Comparison of ENCODE assay signal across 27 cellular contexts in genomic region chr4:115596265-115597001, GRCh38.
A peak's percentile ranks its signal among the peaks of the same experiment; 100 is the strongest.
DNase-seq lines count a peak whose midpoint lies in the region; ATAC-seq, FAIRE-seq and TF ChIP-seq lines count a peak whose summit lies in the region.
"Had no signal": no experiment of that assay in that cellular context is flagged by ENCODE, and none has a peak within 500 bp of the region (broad histone marks: within the 10 kb centered on the region; RNA-seq: fewer than 3 reads in every experiment).

No MANE protein-coding gene starts in this region.

- ATAC-seq in WTC11: peak; percentile 97
- ATAC-seq in activated CD4-positive, CD25-positive, alpha-beta regulatory T cell treated with anti-CD3 and anti-CD28 coated beads, Interleukin-2, amount 50 U/mL, for 24 hours: no peak

- H3K36me3 Mint-ChIP-seq in WTC11: peaks cover 38% of the 10 kb centered on the region
- no peaks in the 10 kb centered on the region for H3K36me3 Mint-ChIP-seq in activated T-cell treated with anti-CD3 and anti-CD28 coated beads, Interleukin-2, amount 50 U/mL, for 24 hours (ENCODE audit: low read depth)

- POLR2A ChIA-PET in WTC11 (lab: Charles Lee): no interaction called here

- H3K9me3 ChIP-seq in iPS-20b (ENCODE audit: insufficient read depth, low read depth, low read length): peaks cover 7% of the 10 kb centered on the region
- H3K9me3 ChIP-seq: BLaER1 had no signal

- DNase-seq in NOMO-1 treated with DMSO at 0.1 percent for 48 hours (lab: John Stamatoyannopoulos, UW; ENCODE audit: unreplicated experiment): peak; percentile 6
- DNase-seq in NOMO-1 (lab: John Stamatoyannopoulos, UW; ENCODE audit: unreplicated experiment in 2 of 2): no peak
- DNase-seq in WTC11 (ENCODE audit: low spot score): no peak
- DNase-seq in GM19238 (ENCODE audit: insufficient read length, low spot score): no peak
- DNase-seq in GM12892 (ENCODE audit: insufficient read length): no peak
- DNase-seq in activated T-cell treated with anti-CD3 and anti-CD28 coated beads, Interleukin-2, amount 50 U/mL, for 24 hours: no peak
- DNase-seq: ACHN; CD4-positive, alpha-beta T cell; COR-L47; DMS79; GOT3; KG1; NCI-H1105; NCI-H146; NCI-H2029; NCI-H226; NCI-H510A treated with DMSO at 0.1 percent for 48 hours; NCI-H774; NK-92 treated with Interleukin-12 subunit alpha and Interleukin-12 subunit beta, amount 100 ng/mL, for 24 hours; PC-9; RPMI8226; SHP77 had no signal

- H3K4me3 ChIP-seq in iPS-20b (ENCODE audit: low read length): peak overlapping the region; percentile 1; the same call in 1 of the 2 replicates
- H3K4me3 ChIP-seq: BLaER1, PC-9 had no signal

- H3K9ac ChIP-seq in iPS-20b (ENCODE audit: low read depth, low read length): no peak overlapping the region
- H3K9ac ChIP-seq: BLaER1 had no signal

- H3K4me1 Mint-ChIP-seq in WTC11: peaks cover 20% of the 10 kb centered on the region
- no peaks in the 10 kb centered on the region for H3K4me1 Mint-ChIP-seq in activated T-cell treated with anti-CD3 and anti-CD28 coated beads, Interleukin-2, amount 50 U/mL, for 24 hours (ENCODE audit: low read depth)

- CTCF ChIA-PET in WTC11 (lab: Charles Lee): no interaction called here

- TF ChIP-seq CTCF in WTC11 (IDR thresholded peaks at IDR 0.05): no peak

- peaks cover 52% of the 10 kb centered on the region for H3K9me3 Mint-ChIP-seq in WTC11
- H3K9me3 Mint-ChIP-seq in activated T-cell treated with anti-CD3 and anti-CD28 coated beads, Interleukin-2, amount 50 U/mL, for 24 hours: peaks cover 11% of the 10 kb centered on the region

- H3K36me3 ChIP-seq in iPS-20b (ENCODE audit: insufficient read depth, low read depth, low read length): no peaks in the 10 kb centered on the region
- H3K36me3 ChIP-seq: BLaER1 had no signal

- no peaks in the 10 kb centered on the region for H3K27me3 Mint-ChIP-seq in WTC11 (ENCODE audit: low read depth)
- no peaks in the 10 kb centered on the region for H3K27me3 Mint-ChIP-seq in activated T-cell treated with anti-CD3 and anti-CD28 coated beads, Interleukin-2, amount 50 U/mL, for 24 hours
- H3K27me3 Mint-ChIP-seq: CD4-positive, alpha-beta T cell had no signal

- peak overlapping the region; percentile 66 for H3K27ac Mint-ChIP-seq in WTC11
- no peak overlapping the region for H3K27ac Mint-ChIP-seq in activated T-cell treated with anti-CD3 and anti-CD28 coated beads, Interleukin-2, amount 50 U/mL, for 24 hours
- H3K27ac Mint-ChIP-seq: CD4-positive, alpha-beta T cell had no signal

- no peak for FAIRE-seq in GM12892 (lab: Jason Lieb, UNC)
- FAIRE-seq: GM12891 had no signal

- TF ChIP-seq POLR2A in GM12892 (IDR thresholded peaks at IDR 0.05; ENCODE audit: low read depth, low read length): no peak

- H3K27me3 ChIP-seq in iPS-20b (ENCODE audit: insufficient read depth, low read length): no peaks in the 10 kb centered on the region
- H3K27me3 ChIP-seq: BLaER1 had no signal

- H3K4me1 ChIP-seq in iPS-20b (ENCODE audit: insufficient read depth, low read length): peaks cover 5% of the 10 kb centered on the region; the same call in 1 of the 2 replicates
- H3K4me1 ChIP-seq: BLaER1 had no signal

- H3K4me3 Mint-ChIP-seq in WTC11: no peak overlapping the region
- no peak overlapping the region for H3K4me3 Mint-ChIP-seq in activated T-cell treated with anti-CD3 and anti-CD28 coated beads, Interleukin-2, amount 50 U/mL, for 24 hours
- H3K4me3 Mint-ChIP-seq: CD4-positive, alpha-beta T cell had no signal

- peak overlapping the region; percentile 8 for H3K27ac ChIP-seq in iPS-20b (ENCODE audit: low read length)
- H3K27ac ChIP-seq: 22Rv1, BLaER1, PC-9 had no signal

TF ChIP-seq in WTC11, 78 proteins besides CTCF, POLR2A, EP300 and RAD21:
- TF ChIP-seq RORB (CRISPR knock-in tag; IDR thresholded peaks at IDR 0.05) (no peak), KAT7 (CRISPR knock-in tag; IDR thresholded peaks at IDR 0.05; ENCODE audit: borderline replicate concordance) (no peak), ZSCAN18 (CRISPR knock-in tag; IDR thresholded peaks at IDR 0.05) (peak; percentile 30; the same call in 1 of the 2 replicates), ZNF317 (CRISPR knock-in tag; IDR thresholded peaks at IDR 0.05; ENCODE audit: borderline replicate concordance, low read depth) (no peak), MXD4 (CRISPR knock-in tag; IDR thresholded peaks at IDR 0.05; ENCODE audit: borderline replicate concordance) (0 out of 2 replicates have a peak, but pooled peaks have one; percentile 2), ZNF396 (CRISPR knock-in tag; IDR thresholded peaks at IDR 0.05; ENCODE audit: borderline replicate concordance) (0 out of 2 replicates have a peak, but pooled peaks have one; percentile 1), ZNF425 (CRISPR knock-in tag; conservative IDR thresholded peaks at IDR 0.05) (0 out of 2 replicates have a peak, but pooled peaks have one; percentile 49)
TF ChIP-seq in WTC11: peak in this region for 4.
